In the genomic region with DNA sequence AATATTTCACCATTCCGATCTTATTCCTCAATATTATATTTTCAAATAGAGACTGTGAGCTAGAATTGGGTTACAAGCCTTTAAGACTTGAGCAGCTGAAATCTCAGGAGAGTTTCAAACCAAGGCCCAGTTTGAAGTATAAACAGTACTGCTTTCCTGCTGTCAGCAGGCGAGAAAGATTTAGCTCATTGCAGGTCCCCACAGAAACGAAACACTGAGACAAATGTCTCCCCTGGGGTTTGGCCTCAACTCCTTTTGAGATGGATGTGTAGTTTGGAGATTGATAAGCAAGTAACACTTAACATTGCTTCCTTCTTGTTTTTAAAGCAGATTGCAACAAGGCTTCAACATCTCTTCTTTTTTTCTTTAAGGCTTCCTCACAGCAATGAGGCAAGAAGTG, we compare ENCODE assay signal across 1 cellular context.
TF ChIP-seq lines count a peak whose summit lies in the region.

No MANE protein-coding gene starts in this region.

TF ChIP-seq in H1, 55 proteins besides CTCF, POLR2A, EP300 and RAD21:
- no peak for TF ChIP-seq SUZ12 (IDR thresholded peaks at IDR 0.05; ENCODE audit: low read length)
- no peak for TF ChIP-seq EZH2 (IDR thresholded peaks at IDR 0.05; ENCODE audit: low read depth, low read length, severe bottlenecking)
- TF ChIP-seq BACH1 (IDR thresholded peaks at IDR 0.05; ENCODE audit: low read length), result no peak
- TF ChIP-seq CEBPB (IDR thresholded peaks at IDR 0.05; ENCODE audit: low read depth, low read length), result no peak
